1 cellular context compared by ENCODE assay signal in the genomic region with DNA sequence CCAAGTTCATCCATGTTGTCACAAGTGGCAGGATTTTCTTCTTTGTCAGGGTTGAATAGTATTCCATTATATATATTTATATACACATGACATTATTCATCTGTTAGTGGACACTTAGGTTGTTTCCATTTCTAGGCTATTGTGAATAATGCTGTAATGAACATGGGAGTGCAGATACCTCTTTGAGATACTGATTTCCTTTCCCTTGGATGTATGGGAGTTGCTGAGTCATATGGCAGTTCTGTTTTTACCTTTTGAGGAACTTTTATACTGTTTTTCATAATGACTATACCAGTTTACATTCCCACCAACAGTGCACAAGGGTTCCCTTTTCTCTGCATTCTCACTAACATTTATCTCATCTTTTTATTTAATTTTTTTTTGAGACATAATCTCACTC.
TF ChIP-seq lines count a peak whose summit lies in the region.

No MANE protein-coding gene starts in this region.

TF ChIP-seq in GM12878, 131 proteins besides CTCF, POLR2A, EP300 and RAD21:
- TF ChIP-seq HCFC1 (IDR thresholded peaks at IDR 0.05; ENCODE audit: low read length), result no peak
- TF ChIP-seq EED (IDR thresholded peaks at IDR 0.05; ENCODE audit: low read depth), result no peak
- no peak for TF ChIP-seq CEBPB (IDR thresholded peaks at IDR 0.05; ENCODE audit: borderline replicate concordance in 1 of 2, low read depth in 2 of 2, low read length in 2 of 2)
- no peak for TF ChIP-seq CBX3 (IDR thresholded peaks at IDR 0.05; ENCODE audit: borderline replicate concordance, low read depth)
- no peak for TF ChIP-seq CHD4 (IDR thresholded peaks at IDR 0.05)
- TF ChIP-seq, protein P1, sequence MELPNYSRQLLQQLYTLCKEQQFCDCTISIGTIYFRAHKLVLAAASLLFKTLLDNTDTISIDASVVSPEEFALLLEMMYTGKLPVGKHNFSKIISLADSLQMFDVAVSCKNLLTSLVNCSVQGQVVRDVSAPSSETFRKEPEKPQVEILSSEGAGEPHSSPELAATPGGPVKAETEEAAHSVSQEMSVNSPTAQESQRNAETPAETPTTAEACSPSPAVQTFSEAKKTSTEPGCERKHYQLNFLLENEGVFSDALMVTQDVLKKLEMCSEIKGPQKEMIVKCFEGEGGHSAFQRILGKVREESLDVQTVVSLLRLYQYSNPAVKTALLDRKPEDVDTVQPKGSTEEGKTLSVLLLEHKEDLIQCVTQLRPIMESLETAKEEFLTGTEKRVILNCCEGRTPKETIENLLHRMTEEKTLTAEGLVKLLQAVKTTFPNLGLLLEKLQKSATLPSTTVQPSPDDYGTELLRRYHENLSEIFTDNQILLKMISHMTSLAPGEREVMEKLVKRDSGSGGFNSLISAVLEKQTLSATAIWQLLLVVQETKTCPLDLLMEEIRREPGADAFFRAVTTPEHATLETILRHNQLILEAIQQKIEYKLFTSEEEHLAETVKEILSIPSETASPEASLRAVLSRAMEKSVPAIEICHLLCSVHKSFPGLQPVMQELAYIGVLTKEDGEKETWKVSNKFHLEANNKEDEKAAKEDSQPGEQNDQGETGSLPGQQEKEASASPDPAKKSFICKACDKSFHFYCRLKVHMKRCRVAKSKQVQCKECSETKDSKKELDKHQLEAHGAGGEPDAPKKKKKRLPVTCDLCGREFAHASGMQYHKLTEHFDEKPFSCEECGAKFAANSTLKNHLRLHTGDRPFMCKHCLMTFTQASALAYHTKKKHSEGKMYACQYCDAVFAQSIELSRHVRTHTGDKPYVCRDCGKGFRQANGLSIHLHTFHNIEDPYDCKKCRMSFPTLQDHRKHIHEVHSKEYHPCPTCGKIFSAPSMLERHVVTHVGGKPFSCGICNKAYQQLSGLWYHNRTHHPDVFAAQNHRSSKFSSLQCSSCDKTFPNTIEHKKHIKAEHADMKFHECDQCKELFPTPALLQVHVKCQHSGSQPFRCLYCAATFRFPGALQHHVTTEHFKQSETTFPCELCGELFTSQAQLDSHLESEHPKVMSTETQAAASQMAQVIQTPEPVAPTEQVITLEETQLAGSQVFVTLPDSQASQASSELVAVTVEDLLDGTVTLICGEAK (IDR thresholded peaks at IDR 0.05; ENCODE audit: borderline replicate concordance), result no peak
- TF ChIP-seq, protein P2, sequence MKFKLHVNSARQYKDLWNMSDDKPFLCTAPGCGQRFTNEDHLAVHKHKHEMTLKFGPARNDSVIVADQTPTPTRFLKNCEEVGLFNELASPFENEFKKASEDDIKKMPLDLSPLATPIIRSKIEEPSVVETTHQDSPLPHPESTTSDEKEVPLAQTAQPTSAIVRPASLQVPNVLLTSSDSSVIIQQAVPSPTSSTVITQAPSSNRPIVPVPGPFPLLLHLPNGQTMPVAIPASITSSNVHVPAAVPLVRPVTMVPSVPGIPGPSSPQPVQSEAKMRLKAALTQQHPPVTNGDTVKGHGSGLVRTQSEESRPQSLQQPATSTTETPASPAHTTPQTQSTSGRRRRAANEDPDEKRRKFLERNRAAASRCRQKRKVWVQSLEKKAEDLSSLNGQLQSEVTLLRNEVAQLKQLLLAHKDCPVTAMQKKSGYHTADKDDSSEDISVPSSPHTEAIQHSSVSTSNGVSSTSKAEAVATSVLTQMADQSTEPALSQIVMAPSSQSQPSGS (IDR thresholded peaks at IDR 0.05; ENCODE audit: low read length), result peak; percentile 34; the same call in 1 of the 2 replicates
- TF ChIP-seq, protein P3, sequence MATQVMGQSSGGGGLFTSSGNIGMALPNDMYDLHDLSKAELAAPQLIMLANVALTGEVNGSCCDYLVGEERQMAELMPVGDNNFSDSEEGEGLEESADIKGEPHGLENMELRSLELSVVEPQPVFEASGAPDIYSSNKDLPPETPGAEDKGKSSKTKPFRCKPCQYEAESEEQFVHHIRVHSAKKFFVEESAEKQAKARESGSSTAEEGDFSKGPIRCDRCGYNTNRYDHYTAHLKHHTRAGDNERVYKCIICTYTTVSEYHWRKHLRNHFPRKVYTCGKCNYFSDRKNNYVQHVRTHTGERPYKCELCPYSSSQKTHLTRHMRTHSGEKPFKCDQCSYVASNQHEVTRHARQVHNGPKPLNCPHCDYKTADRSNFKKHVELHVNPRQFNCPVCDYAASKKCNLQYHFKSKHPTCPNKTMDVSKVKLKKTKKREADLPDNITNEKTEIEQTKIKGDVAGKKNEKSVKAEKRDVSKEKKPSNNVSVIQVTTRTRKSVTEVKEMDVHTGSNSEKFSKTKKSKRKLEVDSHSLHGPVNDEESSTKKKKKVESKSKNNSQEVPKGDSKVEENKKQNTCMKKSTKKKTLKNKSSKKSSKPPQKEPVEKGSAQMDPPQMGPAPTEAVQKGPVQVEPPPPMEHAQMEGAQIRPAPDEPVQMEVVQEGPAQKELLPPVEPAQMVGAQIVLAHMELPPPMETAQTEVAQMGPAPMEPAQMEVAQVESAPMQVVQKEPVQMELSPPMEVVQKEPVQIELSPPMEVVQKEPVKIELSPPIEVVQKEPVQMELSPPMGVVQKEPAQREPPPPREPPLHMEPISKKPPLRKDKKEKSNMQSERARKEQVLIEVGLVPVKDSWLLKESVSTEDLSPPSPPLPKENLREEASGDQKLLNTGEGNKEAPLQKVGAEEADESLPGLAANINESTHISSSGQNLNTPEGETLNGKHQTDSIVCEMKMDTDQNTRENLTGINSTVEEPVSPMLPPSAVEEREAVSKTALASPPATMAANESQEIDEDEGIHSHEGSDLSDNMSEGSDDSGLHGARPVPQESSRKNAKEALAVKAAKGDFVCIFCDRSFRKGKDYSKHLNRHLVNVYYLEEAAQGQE (IDR thresholded peaks at IDR 0.05; ENCODE audit: low read depth, low read length), result no peak
- no peak for TF ChIP-seq HDAC2 (IDR thresholded peaks at IDR 0.05)
- TF ChIP-seq, protein P4, sequence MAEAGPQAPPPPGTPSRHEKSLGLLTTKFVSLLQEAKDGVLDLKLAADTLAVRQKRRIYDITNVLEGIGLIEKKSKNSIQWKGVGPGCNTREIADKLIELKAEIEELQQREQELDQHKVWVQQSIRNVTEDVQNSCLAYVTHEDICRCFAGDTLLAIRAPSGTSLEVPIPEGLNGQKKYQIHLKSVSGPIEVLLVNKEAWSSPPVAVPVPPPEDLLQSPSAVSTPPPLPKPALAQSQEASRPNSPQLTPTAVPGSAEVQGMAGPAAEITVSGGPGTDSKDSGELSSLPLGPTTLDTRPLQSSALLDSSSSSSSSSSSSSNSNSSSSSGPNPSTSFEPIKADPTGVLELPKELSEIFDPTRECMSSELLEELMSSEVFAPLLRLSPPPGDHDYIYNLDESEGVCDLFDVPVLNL (IDR thresholded peaks at IDR 0.05; ENCODE audit: low read depth, low read length), result no peak
- no peak for TF ChIP-seq IKZF1 (conservative IDR thresholded peaks at IDR 0.05)
- no peak for TF ChIP-seq CHD2 (IDR thresholded peaks at IDR 0.05; ENCODE audit: borderline replicate concordance, low read depth, low read length)
- peak; percentile 55 for TF ChIP-seq NFIC (IDR thresholded peaks at IDR 0.05; ENCODE audit: low read depth, low read length)
- peak; percentile 30; the same call in 1 of the 2 replicates for TF ChIP-seq IRF4 (IDR thresholded peaks at IDR 0.05; ENCODE audit: low read depth, low read length)
- peak; percentile 67 for TF ChIP-seq JUNB (IDR thresholded peaks at IDR 0.05)
